Comparison of ENCODE assay signal across 23 cellular contexts in genomic region chr9:130904070-130905044, GRCh38. TPM values are rescaled to one million over a fixed set of nuclear protein-coding genes. Genes with fewer than 3 reads are reported as not detected.
DNase-seq lines count a peak whose midpoint lies in the region; ATAC-seq and TF ChIP-seq lines count a peak whose summit lies in the region.
"Had no signal": no experiment of that assay in that cellular context is flagged by ENCODE, and none has a peak within 500 bp of the region (broad histone marks: within the 10 kb centered on the region; RNA-seq: fewer than 3 reads in every experiment).

No MANE protein-coding gene starts in this region.

- peak overlapping the region in 1 of 2 donors; percentile 60 for H3K27ac Mint-ChIP-seq in effector memory CD8-positive, alpha-beta T cell
- H3K27ac Mint-ChIP-seq: CD14-positive monocyte; CD4-positive, CD25-positive, alpha-beta regulatory T cell had no signal

- H3K27ac ChIP-seq in HEK293 (ENCODE audit: extremely low read depth, low read depth, low read length) (no peak overlapping the region), mesenchymal stem cell (ENCODE audit: low read length, poor library complexity, severe bottlenecking) (no peak overlapping the region), osteoblast (ENCODE audit: low read depth, low read length) (no peak overlapping the region)
- H3K27ac ChIP-seq: BLaER1 had no signal

- no peaks in the 10 kb centered on the region for H3K79me2 ChIP-seq in osteoblast (ENCODE audit: insufficient read depth, low read length)

- no peak overlapping the region for H3K23ac ChIP-seq in mesenchymal stem cell (ENCODE audit: low read length in 2 of 2)

- H3K36me3 ChIP-seq in H7 (replicated peaks; ENCODE audit: control insufficient read depth, insufficient read depth, low read length) = no peaks in the 10 kb centered on the region
- H3K36me3 ChIP-seq in HEK293 (ENCODE audit: control insufficient read depth in 2 of 2, insufficient read depth in 1 of 2, low read length in 2 of 2) = no peaks in the 10 kb centered on the region
- peaks cover 0 to 10% of the 10 kb centered on the region in 2 experiments for H3K36me3 ChIP-seq in mesenchymal stem cell (ENCODE audit: control insufficient read depth in 1 of 2, insufficient read depth in 2 of 2, low read depth in 1 of 2, low read length in 2 of 2)
- H3K36me3 ChIP-seq in osteoblast (ENCODE audit: insufficient read depth, low read length) = no peaks in the 10 kb centered on the region
- H3K36me3 ChIP-seq: BE2C, BLaER1 had no signal

- POLR2A ChIA-PET in HEK293 (lab: Yijun Ruan, JAX) = no interaction called here

- CTCF ChIA-PET in HEK293 (lab: Yijun Ruan, JAX) = interaction anchor here (0.7 to 1.1 kb wide), 3 partner anchors 34 to 42 kb away, joined by 3 read pairs; no protein-coding TSS in a partner anchor

- H3K36me3 Mint-ChIP-seq in effector memory CD8-positive, alpha-beta T cell (ENCODE audit: insufficient read depth) = no peaks in the 10 kb centered on the region
- H3K36me3 Mint-ChIP-seq: CD14-positive monocyte; CD4-positive, alpha-beta memory T cell; CD4-positive, CD25-positive, alpha-beta regulatory T cell; CD8-positive, alpha-beta memory T cell had no signal

- H3K4me3 ChIP-seq in H7 (ENCODE audit: insufficient read depth, low read depth, low read length) = no peak overlapping the region
- H3K4me3 ChIP-seq in HEK293 (ENCODE audit: low read depth, low read length) = no peak overlapping the region
- H3K4me3 ChIP-seq in mesenchymal stem cell (ENCODE audit: insufficient read depth in 1 of 2, low read depth in 1 of 2, low read length in 2 of 2) = peak overlapping the region in 1 of 2 experiments; percentile 24
- H3K4me3 ChIP-seq in osteoblast (ENCODE audit: insufficient read depth, low read length) = no peak overlapping the region
- H3K4me3 ChIP-seq: BLaER1, GM12878 had no signal

- no peak overlapping the region for H3K4me3 Mint-ChIP-seq in effector memory CD8-positive, alpha-beta T cell
- H3K4me3 Mint-ChIP-seq: CD14-positive monocyte; CD4-positive, alpha-beta memory T cell; CD4-positive, CD25-positive, alpha-beta regulatory T cell; CD8-positive, alpha-beta memory T cell had no signal

- H3K9me3 ChIP-seq in HEK293 (ENCODE audit: control insufficient read depth, insufficient read depth, low read depth, low read length) (no peaks in the 10 kb centered on the region), mesenchymal stem cell (ENCODE audit: control insufficient read depth, low read length) (no peaks in the 10 kb centered on the region), osteoblast (ENCODE audit: low read depth, low read length) (no peaks in the 10 kb centered on the region)
- H3K9me3 ChIP-seq: BE2C, BLaER1, Caco-2 had no signal

- no peak overlapping the region for H3K9ac ChIP-seq in mesenchymal stem cell (ENCODE audit: low read length)
- H3K9ac ChIP-seq: BLaER1 had no signal

- H3K4me1 Mint-ChIP-seq in effector memory CD8-positive, alpha-beta T cell (ENCODE audit: low read depth in 2 of 2) = no peaks in the 10 kb centered on the region
- H3K4me1 Mint-ChIP-seq: CD4-positive, alpha-beta memory T cell; CD8-positive, alpha-beta memory T cell had no signal

- H3K79me1 ChIP-seq in mesenchymal stem cell (replicated peaks; ENCODE audit: low read length, poor library complexity, severe bottlenecking) = no peaks in the 10 kb centered on the region

- ATAC-seq in HG03280 (IDR thresholded peaks at IDR 0.05; ENCODE audit: unreplicated experiment) = no peak
- ATAC-seq in effector memory CD8-positive, alpha-beta T cell (replicated peaks) = no peak

- no peak overlapping the region for H4K8ac ChIP-seq in mesenchymal stem cell (ENCODE audit: low read length)

- H3K18ac ChIP-seq in mesenchymal stem cell (ENCODE audit: low read depth in 1 of 2, low read length in 2 of 2) = no peak overlapping the region

- H3K27me3 ChIP-seq in H7 (ENCODE audit: control insufficient read depth, insufficient read depth, low read length) = no peaks in the 10 kb centered on the region
- peaks cover 14 to 66% of the 10 kb centered on the region in 2 experiments for H3K27me3 ChIP-seq in mesenchymal stem cell (ENCODE audit: control insufficient read depth in 1 of 2, insufficient read depth in 1 of 2, low read length in 2 of 2)
- no peaks in the 10 kb centered on the region for H3K27me3 ChIP-seq in osteoblast (ENCODE audit: insufficient read depth, low read length)
- H3K27me3 ChIP-seq: BLaER1 had no signal

- no peak overlapping the region for H2AK5ac ChIP-seq in mesenchymal stem cell (ENCODE audit: low read length, severe bottlenecking)

- H2AFZ ChIP-seq in mesenchymal stem cell (ENCODE audit: low read depth, low read length) (no peak overlapping the region), osteoblast (ENCODE audit: low read length) (no peak overlapping the region)

- DNase-seq in H7 (peak; percentile 62), mesenchymal stem cell (no peak), osteoblast (ENCODE audit: insufficient read length, low spot score, missing footprints) (peak; percentile 86), COLO829 (ENCODE audit: low spot score) (no peak), GDM1 (lab: John Stamatoyannopoulos, UW) (no peak)
- no peak for DNase-seq in effector memory CD8-positive, alpha-beta T cell
- DNase-seq: 8988T; ACHN; BE2C; C1 segment of cervical spinal cord; Caco-2; Calu3; CD4-positive, CD25-positive, alpha-beta regulatory T cell; CD8-positive, alpha-beta memory T cell; DMS79 treated with DMSO at 0.1 percent for 48 hours had no signal

- no peaks in the 10 kb centered on the region for H3K9me3 Mint-ChIP-seq in effector memory CD8-positive, alpha-beta T cell
- H3K9me3 Mint-ChIP-seq: CD4-positive, alpha-beta memory T cell; CD4-positive, CD25-positive, alpha-beta regulatory T cell; CD8-positive, alpha-beta memory T cell had no signal

- no peak overlapping the region for H2BK5ac ChIP-seq in mesenchymal stem cell (ENCODE audit: low read depth, low read length, poor library complexity, severe bottlenecking)

- TF ChIP-seq CTCF in HEK293 (tag by site-specific recombination; IDR thresholded peaks at IDR 0.05) = no peak
- no peak for TF ChIP-seq CTCF in osteoblast (IDR thresholded peaks at IDR 0.05; ENCODE audit: extremely low read depth, low read depth, low read length)

- no peak overlapping the region for H3K4me2 ChIP-seq in mesenchymal stem cell (ENCODE audit: low read length, poor library complexity, severe bottlenecking)
- H3K4me2 ChIP-seq in osteoblast (ENCODE audit: insufficient read depth, low read length) = no peak overlapping the region
- H3K4me2 ChIP-seq: BLaER1 had no signal

- no peak overlapping the region for H2BK120ac ChIP-seq in mesenchymal stem cell (ENCODE audit: low read depth, low read length)

- no peak overlapping the region for H2BK15ac ChIP-seq in mesenchymal stem cell (ENCODE audit: low read depth, poor library complexity, severe bottlenecking)

- H3K4me1 ChIP-seq in HEK293 (ENCODE audit: control insufficient read depth, insufficient read depth, low read length) = no peaks in the 10 kb centered on the region
- peaks cover 6% of the 10 kb centered on the region for H3K4me1 ChIP-seq in mesenchymal stem cell (ENCODE audit: control insufficient read depth, insufficient read depth, low read depth, low read length)
- H3K4me1 ChIP-seq in osteoblast (ENCODE audit: insufficient read depth, low read length) = peaks cover 4% of the 10 kb centered on the region
- H3K4me1 ChIP-seq: Caco-2 had no signal

- H3K4ac ChIP-seq in mesenchymal stem cell (ENCODE audit: low read depth in 1 of 2, low read length in 2 of 2) = no peak overlapping the region

- no peak overlapping the region for H2BK12ac ChIP-seq in mesenchymal stem cell (ENCODE audit: low read length in 2 of 2)

- peak overlapping the region in 1 of 2 experiments; percentile 57 for H3K14ac ChIP-seq in mesenchymal stem cell (ENCODE audit: low read length in 2 of 2)

- peaks cover 8% of the 10 kb centered on the region for H4K20me1 ChIP-seq in osteoblast (ENCODE audit: insufficient read depth, low read length)
- H4K20me1 ChIP-seq: BLaER1 had no signal

- peak overlapping the region; percentile 16 for H4K91ac ChIP-seq in mesenchymal stem cell (ENCODE audit: low read length)

- 87% methylated on average over 46 of the region's 48 CpGs for WGBS in mesenchymal stem cell

- H3K27me3 Mint-ChIP-seq in effector memory CD8-positive, alpha-beta T cell = peaks cover 16 to 73% of the 10 kb centered on the region in 2 donors

TF ChIP-seq in HEK293, 187 proteins besides CTCF, POLR2A, EP300 and RAD21:
- TF ChIP-seq ZNF558 (tag by site-specific recombination; IDR thresholded peaks at IDR 0.05) (no peak), HIC1 (tag by site-specific recombination; IDR thresholded peaks at IDR 0.05) (peak; percentile 44; the same call in 1 of the 2 replicates)

RNA-seq across cellular contexts. Expression of gene QRFP, which starts 7.7 kb away (rescaled TPM):
- not detected in 2 replicates for total RNA-seq in H7 (2014; rRNA removed; shearing (Covaris generic))
- polyA plus RNA-seq in mesenchymal stem cell (2013, experiment 1 of 2) = not detected
- not detected for polyA plus RNA-seq in mesenchymal stem cell (2013, experiment 2 of 2)
- not detected in 2 replicates for total RNA-seq in osteoblast
- total RNA-seq: A673; Caco-2; Calu3; CD4-positive, alpha-beta memory T cell; CD4-positive, CD25-positive, alpha-beta regulatory T cell; CD8-positive, alpha-beta memory T cell; GM12878 had no signal
- polyA plus RNA-seq: AG04450; CD4-positive, alpha-beta memory T cell; CD4-positive, CD25-positive, alpha-beta regulatory T cell; CD8-positive, alpha-beta memory T cell; GM12878 had no signal

RNA-seq across cellular contexts. Expression of gene FIBCD1, which starts 34.7 kb away (rescaled TPM):
- 6.1 and 6.2 TPM in 2 replicates for total RNA-seq in H7 (2014; rRNA removed; shearing (Covaris generic))
- 0.40 TPM for polyA plus RNA-seq in mesenchymal stem cell (2013, experiment 1 of 2)
- 0.44 TPM for polyA plus RNA-seq in mesenchymal stem cell (2013, experiment 2 of 2)
- total RNA-seq in osteoblast = 5.1 and 5.3 TPM in 2 replicates
- total RNA-seq: Caco-2; CD4-positive, alpha-beta memory T cell; CD4-positive, CD25-positive, alpha-beta regulatory T cell; CD8-positive, alpha-beta memory T cell had no signal
- polyA plus RNA-seq: CD14-positive monocyte; CD4-positive, alpha-beta memory T cell; CD4-positive, CD25-positive, alpha-beta regulatory T cell; CD8-positive, alpha-beta memory T cell had no signal

Comparison
In these comparisons a context has a peak if more than half of its experiments do, and no peak if none do; other contexts are left out.
1. DNase-seq: peak in H7 (single experiment) and osteoblast (single experiment); none in mesenchymal stem cell (single experiment), COLO829 (single experiment), GDM1 (single experiment) and effector memory CD8-positive, alpha-beta T cell (0 of 3).